1 cellular context compared by ENCODE assay signal in genomic region chr3:4493008-4493930, GRCh38.
A peak's percentile ranks its signal among the peaks of the same experiment; 100 is the strongest.
TF ChIP-seq lines count a peak whose summit lies in the region.

Gene ITPR1, plus strand, starts transcription at chr3:4493348. Its CDS starts 23,144 bp downstream, at chr3:4516492.

TF ChIP-seq in K562, 482 proteins besides CTCF, POLR2A, EP300 and RAD21 (continued from another document and continues in another):
- peak; percentile 31 to 66; a peak in 3 of 4 replicates for TF ChIP-seq MLLT1 (IDR thresholded peaks at IDR 0.05)
- TF ChIP-seq HES1 (IDR thresholded peaks at IDR 0.05; ENCODE audit: low read depth), result no peak
- no peak for TF ChIP-seq NR2C2 (CRISPR knock-in tag; IDR thresholded peaks at IDR 0.05)
- peak; percentile 79; the same call in 1 of the 2 replicates for TF ChIP-seq NR2C2 (tag; IDR thresholded peaks at IDR 0.05)
- no peak for TF ChIP-seq RUNX1 (IDR thresholded peaks at IDR 0.05; ENCODE audit: low read depth)
- no peak for TF ChIP-seq NFE2L1 (tag; IDR thresholded peaks at IDR 0.05; ENCODE audit: borderline replicate concordance, low read depth)
- TF ChIP-seq RBFOX2 (IDR thresholded peaks at IDR 0.05; ENCODE audit: low read depth, low read length), result peak; percentile 100
- TF ChIP-seq GTF2F1 (IDR thresholded peaks at IDR 0.05; ENCODE audit: low read depth, low read length), result peak; percentile 92; the same call in 1 of the 2 replicates
- TF ChIP-seq SMAD1 (IDR thresholded peaks at IDR 0.05; ENCODE audit: low read depth, low read length, partially characterized antibody), result peak; percentile 61
- peak; percentile 95 for TF ChIP-seq TFAP4 (CRISPR knock-in tag; IDR thresholded peaks at IDR 0.05; ENCODE audit: borderline replicate concordance)
- no peak for TF ChIP-seq ZNF655 (CRISPR knock-in tag; IDR thresholded peaks at IDR 0.05)
- TF ChIP-seq SAP30 (IDR thresholded peaks at IDR 0.05; ENCODE audit: borderline replicate concordance, insufficient read depth, low read depth, low read length, poor library complexity, severe bottlenecking), result peak; percentile 70
- TF ChIP-seq GTF3C2 (IDR thresholded peaks at IDR 0.05; ENCODE audit: borderline replicate concordance, extremely low read depth, insufficient read length), result no peak
- peak; percentile 99 for TF ChIP-seq SUPT5H (IDR thresholded peaks at IDR 0.05)
- no peak for TF ChIP-seq CBX8 (IDR thresholded peaks at IDR 0.05; ENCODE audit: borderline replicate concordance, extremely low read depth, low read depth, low read length, poor library complexity, severe bottlenecking)
- TF ChIP-seq SRF (CRISPR knock-in tag; IDR thresholded peaks at IDR 0.05), result peak; percentile 20 to 21; a peak in 2 of 4 replicates
- no peak for TF ChIP-seq ATF2 (CRISPR knock-in tag; IDR thresholded peaks at IDR 0.05)
- TF ChIP-seq ARID1B (IDR thresholded peaks at IDR 0.05), result peak; percentile 49
- TF ChIP-seq TAF1 (IDR thresholded peaks at IDR 0.05; ENCODE audit: control insufficient read depth, extremely low read depth, insufficient read depth, low read length, severe bottlenecking), result peak; percentile 100
- TF ChIP-seq MTA2 (IDR thresholded peaks at IDR 0.05; ENCODE audit: low read depth), result no peak
- 0 out of 2 replicates have a peak, but pooled peaks have one; percentile 9 for TF ChIP-seq ZNF57 (CRISPR knock-in tag; IDR thresholded peaks at IDR 0.05)
- TF ChIP-seq POLR2G (IDR thresholded peaks at IDR 0.05; ENCODE audit: low read depth, low read length), result peak; percentile 99
- TF ChIP-seq XRCC5 (IDR thresholded peaks at IDR 0.05; ENCODE audit: low read depth, low read length), result peak; percentile 88
- peak; percentile 87 for TF ChIP-seq HMGXB4 (CRISPR knock-in tag; IDR thresholded peaks at IDR 0.05)
- no peak for TF ChIP-seq KLF10 (CRISPR knock-in tag; IDR thresholded peaks at IDR 0.05)
- no peak for TF ChIP-seq KAT8 (IDR thresholded peaks at IDR 0.05; ENCODE audit: low read depth)
- TF ChIP-seq HMGN3 (IDR thresholded peaks at IDR 0.05; ENCODE audit: borderline replicate concordance, extremely low read depth, insufficient read length, low read depth, low read length), result peak; percentile 69
- 0 out of 2 replicates have a peak, but pooled peaks have one; percentile 18 for TF ChIP-seq SMAD3 (CRISPR knock-in tag; conservative IDR thresholded peaks at IDR 0.05)
- TF ChIP-seq RAD51 (IDR thresholded peaks at IDR 0.05; ENCODE audit: borderline replicate concordance, low read depth), result peak; percentile 7; the same call in 1 of the 2 replicates
- 0 out of 2 replicates have a peak, but pooled peaks have one; percentile 42 for TF ChIP-seq ZNF133 (CRISPR knock-in tag; IDR thresholded peaks at IDR 0.05)
- peak; percentile 97 for TF ChIP-seq AFF4 (CRISPR knock-in tag; IDR thresholded peaks at IDR 0.05)
- TF ChIP-seq KDM5B (IDR thresholded peaks at IDR 0.05; ENCODE audit: insufficient replicate concordance, low read depth, low read length), result peak; percentile 100
- peak; percentile 97 to 99 for TF ChIP-seq MNT (conservative IDR thresholded peaks at IDR 0.05)
- no peak for TF ChIP-seq BRF2 (IDR thresholded peaks at IDR 0.05; ENCODE audit: borderline replicate concordance, insufficient read depth, insufficient read length)
- TF ChIP-seq ZBTB9 (CRISPR knock-in tag; IDR thresholded peaks at IDR 0.05), result no peak; the same call in 1 of the 2 replicates
